ENCODE assay signal across 8 cellular contexts in genomic region chr5:140220032-140220697, GRCh38. TPM values are rescaled to one million over a fixed set of nuclear protein-coding genes. Genes with fewer than 3 reads are reported as not detected.
A peak's percentile ranks its signal among the peaks of the same experiment; 100 is the strongest.
DNase-seq lines count a peak whose midpoint lies in the region; ATAC-seq, FAIRE-seq and TF ChIP-seq lines count a peak whose summit lies in the region.

No MANE protein-coding gene starts in this region.

- H3K4me3 ChIP-seq in GM23248 (no peak overlapping the region), mucosa of stomach (ENCODE audit: low read length) (no peak overlapping the region)

- no peak overlapping the region for H2AFZ ChIP-seq in GM23248

- peak overlapping the region; percentile 74 for H3K27ac ChIP-seq in GM23248

- no peaks in the 10 kb centered on the region for H3K9me2 ChIP-seq in GM23248 (ENCODE audit: insufficient read depth)

- H3K79me2 ChIP-seq in GM23248 (ENCODE audit: insufficient read depth), result no peaks in the 10 kb centered on the region; the same call in 1 of the 2 replicates

- no peak overlapping the region for H3K9ac ChIP-seq in GM23248
- H3K9ac ChIP-seq in mucosa of stomach (ENCODE audit: low read length), result peak overlapping the region; percentile 37

- H3K9me3 ChIP-seq in GM23248 (ENCODE audit: low read depth), result no peaks in the 10 kb centered on the region
- no peaks in the 10 kb centered on the region for H3K9me3 ChIP-seq in mucosa of stomach (ENCODE audit: control insufficient read depth, low read length)

- FAIRE-seq in GM18507 (lab: Jason Lieb, UNC), result peak; percentile 81

- H3K4me1 ChIP-seq in GM23248 (ENCODE audit: insufficient read depth) (peaks cover 42% of the 10 kb centered on the region), mucosa of stomach (ENCODE audit: control insufficient read depth, insufficient read depth, low read length) (peaks cover 94% of the 10 kb centered on the region)

- WGBS in GM23248 (ENCODE audit: low coverage in 1 of 2, low lambda C conversion rate in 2 of 2, missing lambda C conversion rate in 2 of 2), 2 experiments, result 15 to 23% methylated on average over 3 of the region's 3 CpGs

- H3K36me3 ChIP-seq in GM23248 (ENCODE audit: low read depth) (no peaks in the 10 kb centered on the region), mucosa of stomach (ENCODE audit: control insufficient read depth, insufficient read depth, low read length) (peaks cover 5% of the 10 kb centered on the region)

- no peaks in the 10 kb centered on the region for H4K20me1 ChIP-seq in GM23248 (ENCODE audit: insufficient read depth)

- ATAC-seq in SK-N-SH treated with all-trans-retinoic acid at 6 μM for 48 hours, result peak; percentile 72
- no peak for ATAC-seq in HG02970 (IDR thresholded peaks at IDR 0.05; ENCODE audit: low FRiP score, unreplicated experiment)

- peaks cover 46% of the 10 kb centered on the region for H3F3A ChIP-seq in GM23248 (ENCODE audit: insufficient read depth)

- peak overlapping the region; percentile 11 for H3K4me2 ChIP-seq in GM23248 (ENCODE audit: unreplicated experiment)

- in situ Hi-C loops in GM23248 (cut with MboI), result no loop called here

- H3K27me3 ChIP-seq in GM23248 (replicated peaks; ENCODE audit: insufficient read depth) (no peaks in the 10 kb centered on the region), mucosa of stomach (ENCODE audit: control insufficient read depth, insufficient read depth, low read length) (no peaks in the 10 kb centered on the region)

- DNase-seq in GM18507 (ENCODE audit: extremely low spot score, insufficient read length, low read depth) (peak; percentile 22), GM23248 (peak; percentile 75), iPS-NIHi11 (ENCODE audit: low spot score) (no peak), NCI-H2196 (lab: John Stamatoyannopoulos, UW; ENCODE audit: unreplicated experiment) (no peak), NCI-H1930 (lab: John Stamatoyannopoulos, UW) (no peak)

TF ChIP-seq in SK-N-SH treated with all-trans-retinoic acid at 6 μM for 48 hours, 23 proteins besides CTCF, POLR2A, EP300 and RAD21:
- 0 out of 2 replicates have a peak, but pooled peaks have one; percentile 35 for TF ChIP-seq ZC3H10 (CRISPR knock-in tag; IDR thresholded peaks at IDR 0.05)
- TF ChIP-seq SNAI2 (CRISPR knock-in tag; IDR thresholded peaks at IDR 0.05), result no peak; the same call in 1 of the 2 replicates
- no peak for TF ChIP-seq BACH2 (CRISPR knock-in tag; IDR thresholded peaks at IDR 0.05; ENCODE audit: borderline replicate concordance)
- no peak for TF ChIP-seq ZFP30 (CRISPR knock-in tag; IDR thresholded peaks at IDR 0.05)
- peak; percentile 31; the same call in 1 of the 2 replicates for TF ChIP-seq CSDC2 (CRISPR knock-in tag; IDR thresholded peaks at IDR 0.05)
- no peak for TF ChIP-seq ZNF8 (CRISPR knock-in tag; IDR thresholded peaks at IDR 0.05)
- TF ChIP-seq OSR1 (CRISPR knock-in tag; IDR thresholded peaks at IDR 0.05), result no peak
- TF ChIP-seq ZNF565 (CRISPR knock-in tag; conservative IDR thresholded peaks at IDR 0.05; ENCODE audit: low read depth), result no peak
- no peak for TF ChIP-seq PPARA (CRISPR knock-in tag; IDR thresholded peaks at IDR 0.05; ENCODE audit: borderline replicate concordance)
- peak; percentile 84 for TF ChIP-seq PATZ1 (CRISPR knock-in tag; IDR thresholded peaks at IDR 0.05; ENCODE audit: borderline replicate concordance)
- peak; percentile 87 for TF ChIP-seq ISL1 (CRISPR knock-in tag; IDR thresholded peaks at IDR 0.05)
- TF ChIP-seq ZFP3 (CRISPR knock-in tag; IDR thresholded peaks at IDR 0.05), result peak; percentile 43; the same call in 1 of the 2 replicates
- TF ChIP-seq TSHZ2 (CRISPR knock-in tag; IDR thresholded peaks at IDR 0.05), result no peak
- no peak for TF ChIP-seq TCF4 (CRISPR knock-in tag; IDR thresholded peaks at IDR 0.05; ENCODE audit: borderline replicate concordance)
- peak; percentile 70; the same call in 1 of the 2 replicates for TF ChIP-seq CREB5 (CRISPR knock-in tag; IDR thresholded peaks at IDR 0.05; ENCODE audit: low read depth)
- no peak for TF ChIP-seq ESRRG (CRISPR knock-in tag; IDR thresholded peaks at IDR 0.05)
- no peak for TF ChIP-seq RARB (CRISPR knock-in tag; IDR thresholded peaks at IDR 0.05)
- no peak for TF ChIP-seq ZNF70 (CRISPR knock-in tag; IDR thresholded peaks at IDR 0.05)

RNA-seq across cellular contexts. Expression of gene CYSTM1, which starts 45.2 kb away (rescaled TPM):
- 10.4 and 16.0 TPM in 2 replicates for total RNA-seq in GM23248 (2014; rRNA removed; shearing (Covaris generic))
- polyA plus RNA-seq in GM23248 (2016; fragmentation: Nextera tagmentation; extraction: Ambion mirVana), result 42.3 and 45.5 TPM in 2 replicates

Comparison
In these comparisons a context has a peak if more than half of its experiments do, and no peak if none do; other contexts are left out.
1. DNase-seq: peak in GM18507 (single experiment) and GM23248 (single experiment); none in iPS-NIHi11 (single experiment), NCI-H2196 (single experiment) and NCI-H1930 (0 of 2).